14 cellular contexts compared by ENCODE assay signal in genomic region chr22:20241579-20242392, GRCh38. TPM values are rescaled to one million over a fixed set of nuclear protein-coding genes. Genes with fewer than 3 reads are reported as not detected.
DNase-seq lines count a peak whose midpoint lies in the region; ATAC-seq, FAIRE-seq and TF ChIP-seq lines count a peak whose summit lies in the region.
"Had no signal": no experiment of that assay in that cellular context is flagged by ENCODE, and none has a peak within 500 bp of the region (broad histone marks: within the 10 kb centered on the region; RNA-seq: fewer than 3 reads in every experiment).

No MANE protein-coding gene starts in this region.

- intact Hi-C loops in spleen (cut with DNase I; ENCODE audit: low total_unique reads) = no loop called here

- no peak for ATAC-seq in activated naive CD8-positive, alpha-beta T cell treated with anti-CD3 and anti-CD28 coated beads, Interleukin-2, amount 10 ng/mL, durations not matched to agents 7 days and 5 days (ENCODE audit: low read depth)
- ATAC-seq in HG03378 (IDR thresholded peaks at IDR 0.05; ENCODE audit: unreplicated experiment) = no peak

- H3K36me3 ChIP-seq in keratinocyte (ENCODE audit: control insufficient read depth in 2 of 2, extremely low read depth in 1 of 2, insufficient read depth in 2 of 2, low read length in 2 of 2) (no peaks in the 10 kb centered on the region), spleen (peaks cover 0 to 13% (median 0%) of the 10 kb centered on the region in 6 donors)
- H3K36me3 ChIP-seq: ascending aorta had no signal

- H3K9ac ChIP-seq in keratinocyte (ENCODE audit: control insufficient read depth, extremely low read depth, insufficient read depth, low read length) = no peak overlapping the region

- no peaks in the 10 kb centered on the region for H3K79me2 ChIP-seq in keratinocyte (ENCODE audit: control insufficient read depth, insufficient read depth, low read length)

- H3K27ac Mint-ChIP-seq in activated CD4-positive, alpha-beta T cell treated with anti-CD3 and anti-CD28 coated beads, Interleukin-2, amount 10 ng/mL, durations not matched to agents 7 days and 5 days = peak overlapping the region; percentile 91
- peak overlapping the region; percentile 96 for H3K27ac Mint-ChIP-seq in activated naive CD8-positive, alpha-beta T cell treated with anti-CD3 and anti-CD28 coated beads, Interleukin-2, amount 10 ng/mL, durations not matched to agents 7 days and 5 days

- 83 to 94% (median 91%) methylated on average over 24 to 51 of the region's 51 CpGs for WGBS in spleen, 5 donors

- H3K27me3 ChIP-seq in keratinocyte (ENCODE audit: control insufficient read depth, extremely low read depth, insufficient read depth, low read length) (no peaks in the 10 kb centered on the region), spleen (replicated peaks in 1 of 7) (no peaks in the 10 kb centered on the region)
- H3K27me3 ChIP-seq: ascending aorta had no signal

- DNase-seq in activated CD4-positive, alpha-beta T cell treated with anti-CD3 and anti-CD28 coated beads, Interleukin-2, amount 10 ng/mL, durations not matched to agents 7 days and 5 days = no peak
- no peak for DNase-seq in activated CD4-positive, alpha-beta T cell treated with anti-CD3 and anti-CD28 coated beads for 48 hours
- no peak for DNase-seq in activated naive CD8-positive, alpha-beta T cell treated with anti-CD3 and anti-CD28 coated beads, Interleukin-2, amount 10 ng/mL, durations not matched to agents 7 days and 5 days
- no peak for DNase-seq in keratinocyte (ENCODE audit: low read depth, low spot score)
- DNase-seq in spleen = no peak
- no peak for DNase-seq in SHP77 treated with DMSO at 0.1 percent for 48 hours (lab: John Stamatoyannopoulos, UW)
- DNase-seq in GM19239 (ENCODE audit: insufficient read length, low spot score) = no peak
- DNase-seq: foreskin fibroblast, islet precursor cell, naive B cell had no signal

- no peaks in the 10 kb centered on the region for H3K9me1 ChIP-seq in keratinocyte (ENCODE audit: control insufficient read depth, extremely low read depth, insufficient read depth, low read length)

- H3K9me3 ChIP-seq in keratinocyte (ENCODE audit: control insufficient read depth, low read depth, low read length) = no peaks in the 10 kb centered on the region
- no peaks in the 10 kb centered on the region for H3K9me3 ChIP-seq in spleen
- H3K9me3 ChIP-seq: ascending aorta had no signal

- no peaks in the 10 kb centered on the region for H3K9me3 Mint-ChIP-seq in activated CD4-positive, alpha-beta T cell treated with anti-CD3 and anti-CD28 coated beads, Interleukin-2, amount 10 ng/mL, durations not matched to agents 7 days and 5 days
- no peaks in the 10 kb centered on the region for H3K9me3 Mint-ChIP-seq in activated naive CD8-positive, alpha-beta T cell treated with anti-CD3 and anti-CD28 coated beads, Interleukin-2, amount 10 ng/mL, durations not matched to agents 7 days and 5 days
- H3K9me3 Mint-ChIP-seq: naive B cell had no signal

- peaks cover 52% of the 10 kb centered on the region for H3K4me1 Mint-ChIP-seq in activated CD4-positive, alpha-beta T cell treated with anti-CD3 and anti-CD28 coated beads, Interleukin-2, amount 10 ng/mL, durations not matched to agents 7 days and 5 days
- peaks cover 35% of the 10 kb centered on the region for H3K4me1 Mint-ChIP-seq in activated naive CD8-positive, alpha-beta T cell treated with anti-CD3 and anti-CD28 coated beads, Interleukin-2, amount 10 ng/mL, durations not matched to agents 7 days and 5 days

- H3K27me3 Mint-ChIP-seq in activated CD4-positive, alpha-beta T cell treated with anti-CD3 and anti-CD28 coated beads, Interleukin-2, amount 10 ng/mL, durations not matched to agents 7 days and 5 days = no peaks in the 10 kb centered on the region
- H3K27me3 Mint-ChIP-seq in activated naive CD8-positive, alpha-beta T cell treated with anti-CD3 and anti-CD28 coated beads, Interleukin-2, amount 10 ng/mL, durations not matched to agents 7 days and 5 days = no peaks in the 10 kb centered on the region

- dilution Hi-C loops in keratinocyte (cut with MboI; ENCODE audit: extremely low pct_ligation_motif_present, low sequenced_read_pairs) = no loop called here

- H3K4me3 Mint-ChIP-seq in activated CD4-positive, alpha-beta T cell treated with anti-CD3 and anti-CD28 coated beads, Interleukin-2, amount 10 ng/mL, durations not matched to agents 7 days and 5 days = no peak overlapping the region
- peak overlapping the region; percentile 77 for H3K4me3 Mint-ChIP-seq in activated naive CD8-positive, alpha-beta T cell treated with anti-CD3 and anti-CD28 coated beads, Interleukin-2, amount 10 ng/mL, durations not matched to agents 7 days and 5 days
- H3K4me3 Mint-ChIP-seq: naive B cell had no signal

- H4K20me1 ChIP-seq in keratinocyte (ENCODE audit: control insufficient read depth, extremely low read depth, insufficient read depth, low read length) = peaks cover 2% of the 10 kb centered on the region

- TF ChIP-seq POLR2A in spleen (IDR thresholded peaks at IDR 0.05) = no peak

- H3K4me1 ChIP-seq in keratinocyte (ENCODE audit: control insufficient read depth, extremely low read depth, insufficient read depth, low read length) (peaks cover 40% of the 10 kb centered on the region), spleen (peaks cover 66 to 100% (median 91%) of the 10 kb centered on the region in 6 donors)

- peak overlapping the region; percentile 16 for H3K4me2 ChIP-seq in keratinocyte (ENCODE audit: control insufficient read depth, extremely low read depth, insufficient read depth, low read depth, low read length)

- CTCF ChIA-PET in activated CD4-positive, alpha-beta T cell treated with anti-CD3 and anti-CD28 coated beads, Interleukin-2, amount 10 ng/mL, durations not matched to agents 7 days and 5 days (lab: Charles Lee) = interaction anchor here (1.3 to 1.6 kb wide), 2 partner anchors 10 to 17 kb away, joined by 3 to 4 read pairs; no protein-coding TSS in a partner anchor

- H3K4me3 ChIP-seq in keratinocyte (ENCODE audit: control insufficient read depth in 2 of 3, extremely low read depth in 1 of 3, insufficient read depth in 2 of 3, low read depth in 1 of 3, low read length in 3 of 3) = no peak overlapping the region
- no peak overlapping the region for H3K4me3 ChIP-seq in spleen
- H3K4me3 ChIP-seq: ascending aorta, skin epidermis had no signal

- H3K36me3 Mint-ChIP-seq in activated CD4-positive, alpha-beta T cell treated with anti-CD3 and anti-CD28 coated beads, Interleukin-2, amount 10 ng/mL, durations not matched to agents 7 days and 5 days (ENCODE audit: low read depth) = no peaks in the 10 kb centered on the region
- no peaks in the 10 kb centered on the region for H3K36me3 Mint-ChIP-seq in activated naive CD8-positive, alpha-beta T cell treated with anti-CD3 and anti-CD28 coated beads, Interleukin-2, amount 10 ng/mL, durations not matched to agents 7 days and 5 days
- H3K36me3 Mint-ChIP-seq: naive B cell had no signal

- no peak overlapping the region for H2AFZ ChIP-seq in keratinocyte (ENCODE audit: control insufficient read depth, low read length)

- POLR2A ChIA-PET in activated CD4-positive, alpha-beta T cell treated with anti-CD3 and anti-CD28 coated beads, Interleukin-2, amount 10 ng/mL, durations not matched to agents 7 days and 5 days (lab: Charles Lee) = no interaction called here
- POLR2A ChIA-PET in activated naive CD8-positive, alpha-beta T cell treated with anti-CD3 and anti-CD28 coated beads, Interleukin-2, amount 10 ng/mL, durations not matched to agents 7 days and 5 days (lab: Charles Lee) = no interaction called here

- FAIRE-seq in keratinocyte (lab: Jason Lieb, UNC) (no peak), GM19239 (lab: Jason Lieb, UNC) (no peak)
- FAIRE-seq: D721Med had no signal

- TF ChIP-seq CTCF in keratinocyte (optimal IDR thresholded peaks at IDR 0.05 in 1 of 3, IDR thresholded peaks at IDR 0.05 in 1 of 3, conservative IDR thresholded peaks at IDR 0.05 in 1 of 3; ENCODE audit: extremely low read depth in 1 of 3, insufficient read depth in 2 of 3, low read length in 3 of 3) (no peak), spleen (IDR thresholded peaks at IDR 0.05 in 8 of 11, conservative IDR thresholded peaks at IDR 0.05 in 3 of 11) (no peak)

- H3K27ac ChIP-seq in keratinocyte (ENCODE audit: control insufficient read depth, insufficient read depth, low read length) = no peak overlapping the region
- peak overlapping the region in 5 of 8 donors; percentile 23 to 86 (median 81) for H3K27ac ChIP-seq in spleen
- H3K27ac ChIP-seq: ascending aorta had no signal

RNA-seq across cellular contexts. Expression of gene RTN4R, which starts 26.3 kb away (rescaled TPM):
- total RNA-seq in activated CD4-positive, alpha-beta T cell treated with anti-CD3 and anti-CD28 coated beads, Interleukin-2, amount 10 ng/mL, durations not matched to agents 7 days and 5 days = 1 to 10 TPM; 3.1 to 4.0 TPM
- 1 to 10 TPM; 5.7 to 6.1 TPM for total RNA-seq in activated naive CD8-positive, alpha-beta T cell treated with anti-CD3 and anti-CD28 coated beads, Interleukin-2, amount 10 ng/mL, durations not matched to agents 7 days and 5 days
- 2.5 to 5.6 TPM (median 5.5 TPM) in 3 replicates for polyA plus RNA-seq in keratinocyte
- polyA plus RNA-seq in keratinocyte (2011; ENCODE audit: low read depth) = 0.79 TPM
- polyA plus RNA-seq in keratinocyte (2011; cell fraction: cytosol; rRNA removed) = 2.6 and 8.8 TPM in 2 replicates
- 4.8 and 7.4 TPM in 2 replicates for polyA plus RNA-seq in keratinocyte (2011; cell fraction: nucleus; rRNA removed)
- polyA plus RNA-seq in keratinocyte (2012; ENCODE audit: low replicate concordance) = 7.3 and 10.5 TPM in 2 replicates
- polyA minus RNA-seq in keratinocyte = 2.6 to 4.4 TPM (median 4.4 TPM) in 3 replicates
- 24.7 TPM for polyA minus RNA-seq in keratinocyte (2011; cell fraction: cytosol; rRNA and poly(A)+ RNA removed)
- polyA minus RNA-seq in keratinocyte (2011; cell fraction: nucleus; rRNA and poly(A)+ RNA removed) = 6.6 and 6.8 TPM in 2 replicates
- total RNA-seq in spleen = 10 to 100 TPM in 2 of 7 donors, 1 to 10 TPM in 5; 4.5 to 11.8 (median 7.0) TPM
- polyA plus RNA-seq in spleen = 1 to 10 TPM; 1.5 to 6.5 (median 2.8) TPM
